ENCODE assay signal across 8 cellular contexts in the genomic region with DNA sequence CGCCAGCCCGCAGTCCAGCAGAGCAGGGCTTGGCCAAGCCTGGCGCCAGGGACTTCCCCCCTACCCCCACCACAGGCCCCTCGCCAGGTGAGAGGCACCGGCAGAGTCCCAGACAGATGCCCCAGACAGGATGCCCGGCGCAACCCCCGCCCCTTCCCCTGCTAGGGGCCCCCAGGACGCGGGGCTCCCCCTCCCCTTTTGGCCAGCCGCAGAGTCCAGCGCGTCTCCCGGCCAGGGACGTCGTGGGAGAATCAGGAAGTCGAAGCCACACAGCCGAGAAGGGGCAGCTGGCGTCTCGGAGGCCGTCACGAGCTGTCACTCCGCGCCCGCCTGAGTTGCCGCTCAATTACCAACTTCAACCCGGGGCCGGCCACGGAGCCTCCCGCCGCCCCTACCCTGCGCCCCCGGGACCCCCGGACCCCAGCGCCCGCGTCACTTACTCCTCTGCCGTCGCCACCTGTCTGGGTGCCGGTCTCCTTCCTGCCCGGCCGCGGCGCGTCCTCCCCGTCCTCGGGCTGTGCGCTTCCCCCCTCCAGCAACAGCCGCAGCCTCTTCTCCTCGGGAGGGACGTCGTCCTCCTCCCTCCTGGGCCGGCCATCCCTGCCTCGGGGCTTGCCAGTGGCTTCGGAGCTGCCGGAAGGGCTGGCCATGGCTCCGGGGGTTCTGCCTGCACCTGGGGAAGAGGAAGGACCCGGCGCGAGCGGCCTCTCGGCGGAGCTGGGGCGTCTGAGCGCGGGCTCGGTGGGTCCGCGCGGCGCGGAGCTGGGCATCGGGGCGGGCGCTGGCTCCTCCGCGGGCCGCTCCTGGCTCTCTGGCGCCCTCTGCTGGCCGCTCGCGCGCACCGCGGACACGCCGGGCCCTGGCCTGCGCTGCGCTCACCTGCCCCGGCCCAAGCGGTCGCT.
DNase-seq lines count a peak whose midpoint lies in the region; FAIRE-seq and TF ChIP-seq lines count a peak whose summit lies in the region.
"Not testable (repeated sequence)": the region's sequence is repeated elsewhere in the genome, so short reads cannot be mapped to it uniquely, and the experiment has no call there.

No MANE protein-coding gene starts in this region.

- H3K9me3 ChIP-seq in Karpas-422 (ENCODE audit: low read length); colonic mucosa; subcutaneous abdominal adipose tissue (ENCODE audit: control insufficient read depth in 5 of 5, low read length in 5 of 5): not testable (repeated sequence)

- H3K27ac ChIP-seq in Karpas-422 (ENCODE audit: low read length); colonic mucosa; subcutaneous abdominal adipose tissue (ENCODE audit: low read depth, low read length): not testable (repeated sequence)

- intact Hi-C loops in colonic mucosa (cut with DNase I) = not testable (repeated sequence)

- not testable (repeated sequence) for H3K27me3 ChIP-seq in Karpas-422 (ENCODE audit: low read length); colonic mucosa; subcutaneous abdominal adipose tissue (ENCODE audit: control insufficient read depth in 5 of 5, insufficient read depth in 4 of 5, low read length in 5 of 5)

- H3K9me2 ChIP-seq in Karpas-422 (replicated peaks; ENCODE audit: insufficient read depth, low read length) = not testable (repeated sequence)

- TF ChIP-seq CTCF in D721Med (IDR thresholded peaks at IDR 0.05; ENCODE audit: insufficient read depth, missing control alignments) (peak; percentile 45), colonic mucosa (IDR thresholded peaks at IDR 0.05) (peak; percentile 52), retinal pigment epithelial cell (conservative IDR thresholded peaks at IDR 0.05; ENCODE audit: low read depth, low read length) (peak; percentile 36)

- not testable (repeated sequence) for H3K4me1 ChIP-seq in Karpas-422 (ENCODE audit: low read length); colonic mucosa; subcutaneous abdominal adipose tissue (ENCODE audit: control insufficient read depth in 5 of 5, insufficient read depth in 5 of 5, low read length in 5 of 5)

- not testable (repeated sequence) for H3K4me3 ChIP-seq in Karpas-422 (ENCODE audit: low read length); retinal pigment epithelial cell (ENCODE audit: low read length)
- H3K4me3 ChIP-seq in colonic mucosa (peak overlapping the region; percentile 40), subcutaneous abdominal adipose tissue (ENCODE audit: low read depth in 1 of 5, low read length in 5 of 5) (peak overlapping the region in 4 of 5 donors; percentile 11 to 52 (median 30))

- H4K20me1 ChIP-seq in Karpas-422 (ENCODE audit: insufficient read depth, low read depth, low read length) = not testable (repeated sequence)

- not testable (repeated sequence) for H2AFZ ChIP-seq in Karpas-422 (ENCODE audit: low read length)

- H3K4me2 ChIP-seq in Karpas-422 (ENCODE audit: low read depth, low read length, poor library complexity, severe bottlenecking) = not testable (repeated sequence)

- not testable (repeated sequence) for H3K9ac ChIP-seq in Karpas-422 (ENCODE audit: low read length); subcutaneous abdominal adipose tissue (ENCODE audit: low read length in 5 of 5)
- H3K9ac ChIP-seq in colonic mucosa (ENCODE audit: low read depth in 2 of 2, low read length in 2 of 2) = peak overlapping the region in 1 of 2 donors; percentile 63

- H3K79me2 ChIP-seq in Karpas-422 (ENCODE audit: low read length) = not testable (repeated sequence)

- not testable (repeated sequence) for FAIRE-seq in D721Med (lab: Jason Lieb, UNC)

- DNase-seq in D721Med (ENCODE audit: insufficient read length, low spot score); retinal pigment epithelial cell (ENCODE audit: low read depth): not testable (repeated sequence)
- DNase-seq in Karpas-422 = peak; percentile 73
- peak; percentile 30 for DNase-seq in RPMI8226
- peak; percentile 69 for DNase-seq in activated CD8-positive, alpha-beta memory T cell treated with anti-CD3 and anti-CD28 coated beads, Interleukin-2, amount 50 U/mL, for 4 hours
- DNase-seq in colonic mucosa = peak; percentile 62
- peak; percentile 5 for DNase-seq in iris pigment epithelial cell (ENCODE audit: low read depth)

- not testable (repeated sequence) for H3K36me3 ChIP-seq in Karpas-422 (ENCODE audit: insufficient read depth, low read length); colonic mucosa; subcutaneous abdominal adipose tissue (ENCODE audit: control insufficient read depth in 5 of 5, insufficient read depth in 5 of 5, low read length in 5 of 5)
